In genomic region chr2:145064476-145064875, GRCh38 we compare ENCODE assay signal across 26 cellular contexts.
DNase-seq lines count a peak whose midpoint lies in the region; ATAC-seq and TF ChIP-seq lines count a peak whose summit lies in the region.
"Had no signal": no experiment of that assay in that cellular context is flagged by ENCODE, and none has a peak within 500 bp of the region (broad histone marks: within the 10 kb centered on the region; RNA-seq: fewer than 3 reads in every experiment).

No MANE protein-coding gene starts in this region.

- no peak for TF ChIP-seq POLR2A in GM18505 (IDR thresholded peaks at IDR 0.05; ENCODE audit: borderline replicate concordance, extremely low read depth, insufficient read depth, insufficient read length)

- H3K4me1 ChIP-seq in adipocyte (ENCODE audit: control insufficient read depth, insufficient read depth, low read length) (peaks cover 52% of the 10 kb centered on the region), osteoblast (ENCODE audit: insufficient read depth, low read length) (peaks cover 30% of the 10 kb centered on the region)
- H3K4me1 ChIP-seq: SJCRH30 had no signal

- no peak for ATAC-seq in GM18505 (IDR thresholded peaks at IDR 0.05; ENCODE audit: unreplicated experiment)
- ATAC-seq: GM23338, PC-3, SK-N-SH treated with all-trans-retinoic acid at 6 μM for 48 hours had no signal

- H3K9me3 ChIP-seq in adipocyte (ENCODE audit: control insufficient read depth, low read length) (no peaks in the 10 kb centered on the region), osteoblast (ENCODE audit: low read depth, low read length) (no peaks in the 10 kb centered on the region)
- H3K9me3 ChIP-seq: MG63, SJCRH30 had no signal

- no peak for TF ChIP-seq CTCF in dorsolateral prefrontal cortex (IDR thresholded peaks at IDR 0.05 in 54 of 56, conservative IDR thresholded peaks at IDR 0.05 in 2 of 56; ENCODE audit: low read depth in 1 of 56, partially characterized antibody in 56 of 56)
- no peak for TF ChIP-seq CTCF in osteoblast (IDR thresholded peaks at IDR 0.05; ENCODE audit: extremely low read depth, low read depth, low read length)

- H3K4me3 ChIP-seq in adipocyte (ENCODE audit: low read length) (no peak overlapping the region), dorsolateral prefrontal cortex (no peak overlapping the region), osteoblast (ENCODE audit: insufficient read depth, low read length) (no peak overlapping the region)
- H3K4me3 ChIP-seq: GM23338, MG63, SJCRH30 had no signal

- H3K36me3 ChIP-seq in adipocyte (ENCODE audit: control insufficient read depth, insufficient read depth, low read length, severe bottlenecking) (no peaks in the 10 kb centered on the region), osteoblast (ENCODE audit: insufficient read depth, low read length) (no peaks in the 10 kb centered on the region)
- H3K36me3 ChIP-seq: MG63, SJCRH30 had no signal

- no peaks in the 10 kb centered on the region for H3K27me3 ChIP-seq in adipocyte (replicated peaks; ENCODE audit: control insufficient read depth, insufficient read depth, low read length)
- H3K27me3 ChIP-seq in dorsolateral prefrontal cortex: no peaks in the 10 kb centered on the region
- H3K27me3 ChIP-seq in osteoblast (ENCODE audit: insufficient read depth, low read length): no peaks in the 10 kb centered on the region
- H3K27me3 ChIP-seq: MG63, SJCRH30 had no signal

- intact Hi-C loops in dorsolateral prefrontal cortex (cut with DNase I): loop anchor here in 1 of 2 donors (10.0 kb wide), 1 partner anchor 130 kb away; no protein-coding TSS in a partner anchor

- H4K20me1 ChIP-seq in osteoblast (ENCODE audit: insufficient read depth, low read length): no peaks in the 10 kb centered on the region

- H3K27ac ChIP-seq in dorsolateral prefrontal cortex (peak overlapping the region in 58 of 59 donors; percentile 27 to 99 (median 94)), osteoblast (ENCODE audit: low read depth, low read length) (peak overlapping the region; percentile 16)
- H3K27ac ChIP-seq: SJCRH30 had no signal

- H3K4me2 ChIP-seq in osteoblast (ENCODE audit: insufficient read depth, low read length): no peak overlapping the region
- H3K4me2 ChIP-seq: GM23338 had no signal

- no peak overlapping the region for H2AFZ ChIP-seq in osteoblast (ENCODE audit: low read length)
- H2AFZ ChIP-seq: GM23338 had no signal

- H3K79me2 ChIP-seq in osteoblast (ENCODE audit: insufficient read depth, low read length): no peaks in the 10 kb centered on the region

- DNase-seq in adipocyte (ENCODE audit: low read depth): peak; percentile 28
- DNase-seq in dorsolateral prefrontal cortex: no peak
- DNase-seq in osteoblast (ENCODE audit: insufficient read length, low spot score, missing footprints): no peak
- no peak for DNase-seq in NCI-H2029 (lab: John Stamatoyannopoulos, UW)
- DNase-seq in middle frontal gyrus (ENCODE audit: extremely low spot score, low spot score): no peak
- DNase-seq in KBM-7: no peak
- DNase-seq: C1 segment of cervical spinal cord; CD4-positive, alpha-beta memory T cell; COR-L47; DMS53; H9; KG1; MG63; NCI-H1417; NCI-H1694; NCI-H2081 treated with DMSO at 0.1 percent for 48 hours; NCI-H2171; NCI-H226; NCI-H510A treated with DMSO at 0.1 percent for 48 hours; NCI-H774; NK-92 treated with Interleukin-12 subunit alpha and Interleukin-12 subunit beta, amount 100 ng/mL, for 24 hours; PC-3; SJCRH30 had no signal

- no peak overlapping the region for H3K9ac ChIP-seq in adipocyte (ENCODE audit: low read length)

- in situ Hi-C loops in KBM-7 (cut with MboI; ENCODE audit: low pct_unique_long_range_greater_than_20kb, low sequenced_read_pairs): no loop called here
